Comparison of ENCODE assay signal across 8 cellular contexts in genomic region chr1:11273595-11274234, GRCh38. TPM values are rescaled to one million over a fixed set of nuclear protein-coding genes. Genes with fewer than 3 reads are reported as not detected.
DNase-seq lines count a peak whose midpoint lies in the region; ATAC-seq and TF ChIP-seq lines count a peak whose summit lies in the region.

No MANE protein-coding gene starts in this region.

- intact Hi-C loops in heart right ventricle (cut with DNase I) = no loop called here
- intact Hi-C loops in Right ventricle myocardium superior (cut with DNase I) = no loop called here

- peak overlapping the region; percentile 85 to 99 (median 97) for H3K27ac ChIP-seq in heart right ventricle
- H3K27ac ChIP-seq in HUES48 (ENCODE audit: low read depth, low read length) = peak overlapping the region; percentile 96
- H3K27ac ChIP-seq in angular gyrus (ENCODE audit: low read depth, low read length) = peak overlapping the region; percentile 88
- peak overlapping the region; percentile 87 for H3K27ac ChIP-seq in substantia nigra (ENCODE audit: low read depth, low read length, poor library complexity, severe bottlenecking)

- peak overlapping the region; percentile 52 to 98 (median 85) for H3K4me3 ChIP-seq in heart right ventricle
- H3K4me3 ChIP-seq in HUES48 (ENCODE audit: low read depth, low read length) = peak overlapping the region; percentile 90
- H3K4me3 ChIP-seq in kidney epithelial cell (ENCODE audit: low read depth, low read length) = peak overlapping the region; percentile 76

- H3K36me3 ChIP-seq in heart right ventricle = peaks cover 0 to 32% (median 9%) of the 10 kb centered on the region in 9 donors
- peaks cover 16% of the 10 kb centered on the region for H3K36me3 ChIP-seq in HUES48 (ENCODE audit: control insufficient read depth, insufficient read depth, low read length)
- H3K36me3 ChIP-seq in kidney epithelial cell (ENCODE audit: control insufficient read depth, insufficient read depth, low read length) = no peaks in the 10 kb centered on the region

- H3K27me3 ChIP-seq in heart right ventricle = no peaks in the 10 kb centered on the region
- no peaks in the 10 kb centered on the region for H3K27me3 ChIP-seq in HUES48 (ENCODE audit: control insufficient read depth, insufficient read depth, low read length)
- H3K27me3 ChIP-seq in kidney epithelial cell (ENCODE audit: control insufficient read depth, insufficient read depth, low read length) = no peaks in the 10 kb centered on the region

- WGBS in heart right ventricle, 2 donors = 4 to 5% methylated on average over 22 of the region's 22 CpGs

- H3K9ac ChIP-seq in HUES48 (ENCODE audit: low read depth, low read length) = peak overlapping the region; percentile 97

- H3K9me3 ChIP-seq in heart right ventricle (no peaks in the 10 kb centered on the region), HUES48 (ENCODE audit: control insufficient read depth, insufficient read depth, low read length) (no peaks in the 10 kb centered on the region)

- no peak for DNase-seq in heart right ventricle
- DNase-seq in Right ventricle myocardium superior = no peak
- DNase-seq in kidney epithelial cell (ENCODE audit: low read depth) = no peak
- DNase-seq in substantia nigra (lab: John Stamatoyannopoulos, UW) = peak in 3 of 49 donors; percentile 41 to 54 (median 53)
- DNase-seq in NCI-H2107 treated with DMSO at 0.1 percent for 48 hours (lab: John Stamatoyannopoulos, UW; ENCODE audit: unreplicated experiment) = no peak

- H3K4me1 ChIP-seq in heart right ventricle (peaks cover 4 to 40% (median 34%) of the 10 kb centered on the region in 9 donors), HUES48 (ENCODE audit: control insufficient read depth, insufficient read depth, low read length) (peaks cover 2% of the 10 kb centered on the region)

- ATAC-seq in heart right ventricle = peak in 6 of 8 donors; percentile 8 to 52 (median 40)
- ATAC-seq in Right ventricle myocardium superior (ENCODE audit: poor library complexity) = no peak
- no peak for ATAC-seq in HG02840 (IDR thresholded peaks at IDR 0.05; ENCODE audit: low FRiP score, unreplicated experiment)

- TF ChIP-seq CTCF in heart right ventricle (IDR thresholded peaks at IDR 0.05) (no peak), kidney epithelial cell (IDR thresholded peaks at IDR 0.05; ENCODE audit: insufficient read depth, low read length, poor library complexity, severe bottlenecking) (no peak)

RNA-seq across cellular contexts. Expression of gene UBIAD1, which starts 0.7 kb away (rescaled TPM):
- total RNA-seq in heart right ventricle (10 to 100 TPM in 9 of 10 donors, 1 to 10 TPM in 1; 10.0 to 17.4 (median 11.9) TPM), Right ventricle myocardium superior (10.1 TPM), kidney epithelial cell (10.9 and 16.0 TPM in 2 replicates)
- 10 to 100 TPM in 1 of 2 donors, 1 to 10 TPM in 1; 4.9 to 10.1 TPM for polyA plus RNA-seq in heart right ventricle

RNA-seq across cellular contexts. Expression of gene MTOR, which starts 11.4 kb away (rescaled TPM):
- total RNA-seq in heart right ventricle (10 to 100 TPM; 28.3 to 42.7 (median 36.5) TPM), Right ventricle myocardium superior (26.9 TPM), kidney epithelial cell (41.3 and 48.1 TPM in 2 replicates)
- polyA plus RNA-seq in heart right ventricle = 10 to 100 TPM; 18.7 to 23.2 TPM

Comparison
In these comparisons a context has a peak if more than half of its experiments do, and no peak if none do; other contexts are left out.
1. ATAC-seq: peak in heart right ventricle (6 of 8); none in Right ventricle myocardium superior (single experiment) and HG02840 (single experiment).
2. Peak in every context shown above with its lines, with median percentiles within 50 percentile points of each other: H3K27ac ChIP-seq and H3K4me3 ChIP-seq.